17 cellular contexts compared by ENCODE assay signal in the genomic region with DNA sequence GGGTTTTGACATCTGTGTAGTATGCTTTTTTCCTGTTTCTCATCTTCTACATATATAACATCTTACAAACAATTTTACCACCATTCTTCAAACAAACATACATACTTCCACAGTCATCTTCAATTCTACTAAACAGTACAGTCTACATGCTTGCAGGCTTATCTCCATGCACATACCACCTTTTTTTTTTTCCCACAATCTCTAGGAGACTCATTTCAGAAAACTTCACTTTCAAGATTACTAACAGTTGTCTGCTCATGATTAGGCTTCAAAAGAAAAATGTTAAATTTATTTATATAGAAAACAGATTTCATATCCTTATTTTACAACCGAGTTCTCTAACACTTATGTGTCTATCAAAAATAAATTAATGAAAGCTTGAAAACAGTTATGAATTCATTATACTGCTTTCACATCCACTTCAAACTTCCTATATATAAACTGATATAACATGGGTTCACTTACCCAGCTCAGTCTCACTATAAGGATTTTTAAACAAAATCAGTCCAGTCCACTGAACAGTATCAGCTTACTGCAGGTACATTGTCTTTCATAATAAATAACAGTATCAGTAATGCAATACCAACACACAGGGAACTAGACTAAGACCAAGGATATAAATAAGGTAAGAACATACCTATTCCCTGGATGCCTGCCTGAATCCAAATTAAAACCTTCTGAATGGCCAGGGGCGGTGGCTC. TPM values are rescaled to one million over a fixed set of nuclear protein-coding genes. Genes with fewer than 3 reads are reported as not detected.
DNase-seq lines count a peak whose midpoint lies in the region; ATAC-seq and TF ChIP-seq lines count a peak whose summit lies in the region.
"Had no signal": no experiment of that assay in that cellular context is flagged by ENCODE, and none has a peak within 500 bp of the region (broad histone marks: within the 10 kb centered on the region; RNA-seq: fewer than 3 reads in every experiment).

No MANE protein-coding gene starts in this region.

- H3K4me2 ChIP-seq in PC-9, result no peak overlapping the region

- peaks cover 12% of the 10 kb centered on the region for H4K20me1 ChIP-seq in PC-9 (ENCODE audit: insufficient read depth)

- no peak overlapping the region for H3K27ac ChIP-seq in PC-9
- H3K27ac ChIP-seq: foreskin keratinocyte, SJSA1 had no signal

- H3K36me3 Mint-ChIP-seq in activated T-helper 17 cell treated with anti-CD3 and anti-CD28 coated beads, Interleukin-2, amount 50 U/mL, for 72 hours (ENCODE audit: low read depth), result no peaks in the 10 kb centered on the region

- H3K9me3 Mint-ChIP-seq in activated T-helper 17 cell treated with anti-CD3 and anti-CD28 coated beads, Interleukin-2, amount 50 U/mL, for 72 hours, result no peaks in the 10 kb centered on the region
- H3K9me3 Mint-ChIP-seq: activated CD4-positive, alpha-beta T cell treated with anti-CD3 and anti-CD28 coated beads, Interleukin-2, amount 10 ng/mL, durations not matched to agents 24 days and 14 days had no signal

- no TSS peak for BruUV-seq in PC-9 (replicated peaks; lab: Mats Ljungman, UMichigan)

- no peak overlapping the region for H3K4me3 Mint-ChIP-seq in activated T-helper 17 cell treated with anti-CD3 and anti-CD28 coated beads, Interleukin-2, amount 50 U/mL, for 72 hours
- H3K4me3 Mint-ChIP-seq: activated CD4-positive, alpha-beta T cell treated with anti-CD3 and anti-CD28 coated beads, Interleukin-2, amount 10 ng/mL, durations not matched to agents 24 days and 14 days; activated naive CD4-positive, alpha-beta T cell treated with anti-CD3 and anti-CD28 coated beads for 36 hours; B cell had no signal

- H3K27me3 ChIP-seq in PC-9 (ENCODE audit: insufficient read depth, low read depth), result no peaks in the 10 kb centered on the region
- H3K27me3 ChIP-seq: foreskin keratinocyte, SJSA1 had no signal

- DNase-seq in AG09309 (ENCODE audit: low read depth) (peak; percentile 16), foreskin fibroblast (peak; percentile 16 to 61), NCI-H526 (lab: John Stamatoyannopoulos, UW) (no peak), SKM-1 treated with dmso at 0.1 percent for 144 hours (lab: John Stamatoyannopoulos, UW; ENCODE audit: unreplicated experiment) (no peak), PC-9 (no peak)
- DNase-seq: activated CD4-positive, alpha-beta T cell treated with anti-CD3 and anti-CD28 coated beads, Interleukin-2, amount 10 ng/mL, durations not matched to agents 24 days and 14 days; activated naive CD4-positive, alpha-beta T cell treated with anti-CD3 and anti-CD28 coated beads for 36 hours; left cardiac atrium; NCI-H1694; NCI-H510A; right cardiac atrium had no signal

- H3K4me1 Mint-ChIP-seq in activated T-helper 17 cell treated with anti-CD3 and anti-CD28 coated beads, Interleukin-2, amount 50 U/mL, for 72 hours, result peaks cover 9% of the 10 kb centered on the region
- H3K4me1 Mint-ChIP-seq: B cell had no signal

- no peak overlapping the region for H3K27ac Mint-ChIP-seq in activated T-helper 17 cell treated with anti-CD3 and anti-CD28 coated beads, Interleukin-2, amount 50 U/mL, for 72 hours
- H3K27ac Mint-ChIP-seq: activated CD4-positive, alpha-beta T cell treated with anti-CD3 and anti-CD28 coated beads, Interleukin-2, amount 10 ng/mL, durations not matched to agents 24 days and 14 days; activated naive CD4-positive, alpha-beta T cell treated with anti-CD3 and anti-CD28 coated beads for 36 hours; B cell had no signal

- CTCF ChIA-PET in PC-9 (lab: Charles Lee), result no interaction called here

- ATAC-seq in GM18861 (IDR thresholded peaks at IDR 0.05; ENCODE audit: unreplicated experiment) (peak; percentile 43), GM21619 (IDR thresholded peaks at IDR 0.05; ENCODE audit: unreplicated experiment) (no peak)
- ATAC-seq in activated T-helper 17 cell treated with anti-CD3 and anti-CD28 coated beads, Interleukin-2, amount 50 U/mL, for 72 hours (replicated peaks), result peak; percentile 57
- ATAC-seq: foreskin keratinocyte, left cardiac atrium, right cardiac atrium had no signal

- peaks cover 9% of the 10 kb centered on the region for H3K27me3 Mint-ChIP-seq in activated T-helper 17 cell treated with anti-CD3 and anti-CD28 coated beads, Interleukin-2, amount 50 U/mL, for 72 hours

- POLR2A ChIA-PET in PC-9 (lab: Charles Lee; ENCODE audit: unreplicated experiment), result no interaction called here

- H3F3A ChIP-seq in PC-9 (ENCODE audit: insufficient read depth, low read depth), result no peaks in the 10 kb centered on the region

- H3K4me1 ChIP-seq in PC-9 (replicated peaks; ENCODE audit: insufficient read depth), result no peaks in the 10 kb centered on the region; the same call in 1 of the 2 replicates
- H3K4me1 ChIP-seq: foreskin keratinocyte had no signal

- H2AFZ ChIP-seq in PC-9, result no peak overlapping the region

- TF ChIP-seq CTCF in AG09309 (IDR thresholded peaks at IDR 0.05; ENCODE audit: control insufficient read depth, insufficient read depth, low read depth, low read length, missing control alignments) (no peak), foreskin fibroblast (IDR thresholded peaks at IDR 0.05; ENCODE audit: low read depth, low read length) (no peak), PC-9 (conservative IDR thresholded peaks at IDR 0.05) (no peak)

- H3K36me3 ChIP-seq in PC-9 (ENCODE audit: low read depth), result no peaks in the 10 kb centered on the region
- H3K36me3 ChIP-seq: SJSA1 had no signal

- H3K4me3 ChIP-seq in AG09309 (ENCODE audit: control insufficient read depth, low read depth, low read length) (no peak overlapping the region), foreskin fibroblast (ENCODE audit: low read depth in 1 of 2, low read length in 2 of 2) (no peak overlapping the region), PC-9 (no peak overlapping the region)
- H3K4me3 ChIP-seq: SJSA1 had no signal

- no peaks in the 10 kb centered on the region for H3K9me2 ChIP-seq in PC-9 (ENCODE audit: insufficient read depth)

- intact Hi-C loops in PC-9 (cut with micrococcal nuclease; ENCODE audit: unreplicated experiment), result no loop called here

- no peaks in the 10 kb centered on the region for H3K9me3 ChIP-seq in PC-9 (ENCODE audit: insufficient read depth, low read depth)
- H3K9me3 ChIP-seq: SJSA1 had no signal

- peaks cover 93% of the 10 kb centered on the region for H3K79me2 ChIP-seq in PC-9 (ENCODE audit: low read depth)

RNA-seq across cellular contexts. Expression of gene LRP6, which starts 42.5 kb away (rescaled TPM):
- 1 to 10 TPM in 1 of 2 donors, under 1 TPM in 1; 0.61 to 3.9 TPM for total RNA-seq in activated T-helper 17 cell treated with anti-CD3 and anti-CD28 coated beads, Interleukin-2, amount 50 U/mL, for 72 hours
- 45.5 and 60.0 TPM in 2 replicates for total RNA-seq in PC-9 (2021)

Comparison
In these comparisons a context has a peak if more than half of its experiments do, and no peak if none do; other contexts are left out.
1. DNase-seq: peak in AG09309 (single experiment) and foreskin fibroblast (2 of 2); none in NCI-H526 (0 of 2), SKM-1 treated with dmso at 0.1 percent for 144 hours (single experiment) and PC-9 (0 of 2).